In genomic region chr4:26878729-26879415, GRCh38 we compare ENCODE assay signal across 9 cellular contexts. TPM values are rescaled to one million over a fixed set of nuclear protein-coding genes. Genes with fewer than 3 reads are reported as not detected.
DNase-seq lines count a peak whose midpoint lies in the region; ATAC-seq, FAIRE-seq and TF ChIP-seq lines count a peak whose summit lies in the region.
"Had no signal": no experiment of that assay in that cellular context is flagged by ENCODE, and none has a peak within 500 bp of the region (broad histone marks: within the 10 kb centered on the region; RNA-seq: fewer than 3 reads in every experiment).

No MANE protein-coding gene starts in this region.

- peak overlapping the region in 3 of 4 donors; percentile 1 to 73 (median 19) for H3K4me3 Mint-ChIP-seq in IgD-negative memory B cell
- H3K4me3 Mint-ChIP-seq in T-helper 17 cell = peak overlapping the region; percentile 51
- H3K4me3 Mint-ChIP-seq in glutamatergic neuron (ENCODE audit: unreplicated experiment) = no peak overlapping the region

- H3K27me3 Mint-ChIP-seq in IgD-negative memory B cell (no peaks in the 10 kb centered on the region), T-helper 17 cell (no peaks in the 10 kb centered on the region), glutamatergic neuron (ENCODE audit: unreplicated experiment) (peaks cover 4% of the 10 kb centered on the region)

- no peaks in the 10 kb centered on the region for H3K36me3 ChIP-seq in osteoblast (ENCODE audit: insufficient read depth, low read length)
- H3K36me3 ChIP-seq: pancreas had no signal

- H3K27me3 ChIP-seq in osteoblast (ENCODE audit: insufficient read depth, low read length) = no peaks in the 10 kb centered on the region
- H3K27me3 ChIP-seq: pancreas had no signal

- no peaks in the 10 kb centered on the region for H4K20me1 ChIP-seq in osteoblast (ENCODE audit: insufficient read depth, low read length)

- H3K4me1 ChIP-seq in osteoblast (ENCODE audit: insufficient read depth, low read length) = peaks cover 9% of the 10 kb centered on the region

- FAIRE-seq in colon (lab: Jason Lieb, UNC) = peak; percentile 24
- FAIRE-seq: pancreas had no signal

- intact Hi-C loops in sciatic nerve (cut with DNase I) = no loop called here

- DNase-seq in T-helper 17 cell (no peak), osteoblast (ENCODE audit: insufficient read length, low spot score, missing footprints) (no peak), glutamatergic neuron (no peak), sciatic nerve (ENCODE audit: low spot score) (no peak), OCI-M2 (lab: John Stamatoyannopoulos, UW; ENCODE audit: unreplicated experiment) (no peak)
- DNase-seq: NCI-H2171, pancreas had no signal

- no peak for TF ChIP-seq CTCF in osteoblast (IDR thresholded peaks at IDR 0.05; ENCODE audit: extremely low read depth, low read depth, low read length)
- no peak for TF ChIP-seq CTCF in glutamatergic neuron (IDR thresholded peaks at IDR 0.05; ENCODE audit: partially characterized antibody, unreplicated experiment)

- H3K27ac ChIP-seq in osteoblast (ENCODE audit: low read depth, low read length) = peak overlapping the region; percentile 29
- H3K27ac ChIP-seq: pancreas had no signal

- peaks cover 9% of the 10 kb centered on the region for H3K36me3 Mint-ChIP-seq in IgD-negative memory B cell
- no peaks in the 10 kb centered on the region for H3K36me3 Mint-ChIP-seq in T-helper 17 cell (ENCODE audit: low read depth)
- peaks cover 4% of the 10 kb centered on the region for H3K36me3 Mint-ChIP-seq in glutamatergic neuron (ENCODE audit: unreplicated experiment)

- peak overlapping the region; percentile 20 for H2AFZ ChIP-seq in osteoblast (ENCODE audit: low read length)

- H3K4me3 ChIP-seq in osteoblast (ENCODE audit: insufficient read depth, low read length) = no peak overlapping the region
- H3K4me3 ChIP-seq: pancreas had no signal

- peaks cover 29% of the 10 kb centered on the region for H3K79me2 ChIP-seq in osteoblast (ENCODE audit: insufficient read depth, low read length)

- H3K4me1 Mint-ChIP-seq in IgD-negative memory B cell (peaks cover 48 to 59% (median 49%) of the 10 kb centered on the region in 3 donors), T-helper 17 cell (peaks cover 51% of the 10 kb centered on the region), glutamatergic neuron (ENCODE audit: low read depth, unreplicated experiment) (peaks cover 2% of the 10 kb centered on the region)

- H3K9me3 ChIP-seq in T-helper 17 cell (ENCODE audit: control insufficient read depth, low read length, poor library complexity, severe bottlenecking) (no peaks in the 10 kb centered on the region), osteoblast (ENCODE audit: low read depth, low read length) (no peaks in the 10 kb centered on the region)
- H3K9me3 ChIP-seq: pancreas had no signal

- H3K9me3 Mint-ChIP-seq in IgD-negative memory B cell (peaks cover 2 to 4% (median 3%) of the 10 kb centered on the region in 3 donors), glutamatergic neuron (ENCODE audit: unreplicated experiment) (no peaks in the 10 kb centered on the region)

- H3K4me2 ChIP-seq in osteoblast (ENCODE audit: insufficient read depth, low read length) = no peak overlapping the region

- ATAC-seq in T-helper 17 cell = peak; percentile 76
- ATAC-seq in sciatic nerve = no peak
- ATAC-seq: pancreas had no signal

- H3K27ac Mint-ChIP-seq in IgD-negative memory B cell (peak overlapping the region; percentile 60 to 95 (median 79)), T-helper 17 cell (peak overlapping the region; percentile 92), glutamatergic neuron (ENCODE audit: unreplicated experiment) (no peak overlapping the region)

RNA-seq across cellular contexts. Expression of gene STIM2, which starts 18.2 kb away (rescaled TPM):
- polyA plus RNA-seq in IgD-negative memory B cell = 22.4 TPM
- total RNA-seq in T-helper 17 cell (10 to 100 TPM; 70.1 to 73.4 TPM), osteoblast (14.8 and 15.3 TPM in 2 replicates), glutamatergic neuron (ENCODE audit: unreplicated experiment) (28.2 TPM), sciatic nerve (30.5 TPM)
